In genomic region chr13:63409791-63410351, GRCh38 we compare ENCODE assay signal across 27 cellular contexts.
"Had no signal": no experiment of that assay in that cellular context is flagged by ENCODE, and none has a peak within 500 bp of the region (broad histone marks: within the 10 kb centered on the region; RNA-seq: fewer than 3 reads in every experiment).

No MANE protein-coding gene starts in this region.

- H3K4me1 Mint-ChIP-seq: activated CD4-positive, alpha-beta T cell treated with anti-CD3 and anti-CD28 coated beads, Interleukin-2, amount 10 ng/mL, durations not matched to agents 7 days and 5 days; activated naive CD4-positive, alpha-beta T cell treated with anti-CD3 and anti-CD28 coated beads, Interleukin-2, amount 50 U/mL, for 24 hours; natural killer cell; T-cell had no signal

- H3K9me3 ChIP-seq: gastroesophageal sphincter, upper lobe of right lung had no signal

- H3K27me3 ChIP-seq: gastroesophageal sphincter, spleen, upper lobe of right lung had no signal

- H3K36me3 Mint-ChIP-seq: activated naive CD4-positive, alpha-beta T cell treated with anti-CD3 and anti-CD28 coated beads, Interleukin-2, amount 50 U/mL, for 24 hours; brain; natural killer cell; T-cell had no signal

- H3K4me3 ChIP-seq: gastroesophageal sphincter, spleen, upper lobe of right lung had no signal

- H3K27ac ChIP-seq: gastroesophageal sphincter, spleen, upper lobe of right lung, WERI-Rb-1 had no signal

- H3K4me1 ChIP-seq: spleen, upper lobe of right lung had no signal

- H3K27me3 Mint-ChIP-seq: activated CD4-positive, alpha-beta T cell treated with anti-CD3 and anti-CD28 coated beads, Interleukin-2, amount 10 ng/mL, durations not matched to agents 7 days and 5 days; activated CD8-positive, alpha-beta T cell treated with anti-CD3 and anti-CD28 coated beads for 36 hours; activated naive CD4-positive, alpha-beta T cell treated with anti-CD3 and anti-CD28 coated beads, Interleukin-2, amount 50 U/mL, for 24 hours; brain; dendritic cell treated with granulocyte-macrophage colony-stimulating factor and Interleukin-4, amounts not matched to agents 40 ng/mL and 50 ng/mL, for 4 days; T-cell had no signal

- DNase-seq: activated CD4-positive, alpha-beta T cell treated with anti-CD3 and anti-CD28 coated beads, Interleukin-2, amount 10 ng/mL, durations not matched to agents 7 days and 5 days; activated CD4-positive, CD25-positive, alpha-beta regulatory T cell treated with anti-CD3 and anti-CD28 coated beads, Interleukin-2, amount 50 U/mL, for 72 hours; activated CD8-positive, alpha-beta T cell treated with anti-CD3 and anti-CD28 coated beads for 36 hours; activated gamma-delta T cell; aorta; caudate nucleus; effector CD4-positive, alpha-beta T cell; erythroblast; head of caudate nucleus; hypothalamus; left ventricle myocardium superior; mammary epithelial cell; natural killer cell; retina; spleen; stimulated activated CD4-positive, alpha-beta T cell treated with anti-CD3 and anti-CD28 coated beads, Interleukin-4, amount 100 ng/mL, for 1 hour; stimulated activated naive CD4-positive, alpha-beta T cell treated with Interleukin-2 at 50 U/mL for 16 hours; T-cell; upper lobe of right lung; WERI-Rb-1 had no signal

- ATAC-seq: activated CD8-positive, alpha-beta T cell treated with anti-CD3 and anti-CD28 coated beads for 36 hours; gastroesophageal sphincter; left ventricle myocardium superior; natural killer cell; T-cell; upper lobe of right lung had no signal

- H3K27ac Mint-ChIP-seq: activated CD4-positive, alpha-beta T cell treated with anti-CD3 and anti-CD28 coated beads, Interleukin-2, amount 10 ng/mL, durations not matched to agents 7 days and 5 days; activated CD8-positive, alpha-beta T cell treated with anti-CD3 and anti-CD28 coated beads for 36 hours; activated naive CD4-positive, alpha-beta T cell treated with anti-CD3 and anti-CD28 coated beads, Interleukin-2, amount 50 U/mL, for 24 hours; activated T-helper 1 cell treated with anti-CD3 and anti-CD28 coated beads, Interleukin-12 subunit alpha, Interleukin-12 subunit beta, Interleukin-2, Interleukin-4 antibody, amounts not matched to agents 30 ng/mL and 10 ng/mL and 1 ng/mL, durations not matched to agents 14 hours and 24 hours and 36 hours; brain; dendritic cell treated with granulocyte-macrophage colony-stimulating factor and Interleukin-4, amounts not matched to agents 40 ng/mL and 50 ng/mL, for 4 days; natural killer cell; T-cell; T-helper 2 cell treated with Interferon-gamma antibody and Interleukin-4, amounts not matched to agents 5 μg/mL and 100 μg/mL, for 36 hours had no signal

- H3K36me3 ChIP-seq: gastroesophageal sphincter, spleen, upper lobe of right lung, WERI-Rb-1 had no signal

- H3K4me3 Mint-ChIP-seq: activated CD4-positive, alpha-beta T cell treated with anti-CD3 and anti-CD28 coated beads, Interleukin-2, amount 10 ng/mL, durations not matched to agents 7 days and 5 days; activated CD8-positive, alpha-beta T cell treated with anti-CD3 and anti-CD28 coated beads for 36 hours; activated naive CD4-positive, alpha-beta T cell treated with anti-CD3 and anti-CD28 coated beads, Interleukin-2, amount 50 U/mL, for 24 hours; activated T-helper 1 cell treated with anti-CD3 and anti-CD28 coated beads, Interleukin-12 subunit alpha, Interleukin-12 subunit beta, Interleukin-2, Interleukin-4 antibody, amounts not matched to agents 30 ng/mL and 10 ng/mL and 1 ng/mL, durations not matched to agents 14 hours and 24 hours and 36 hours; brain; dendritic cell treated with granulocyte-macrophage colony-stimulating factor and Interleukin-4, amounts not matched to agents 40 ng/mL and 50 ng/mL, for 4 days; mesothelial cell of epicardium; natural killer cell; T-cell; T-helper 2 cell treated with Interferon-gamma antibody and Interleukin-4, amounts not matched to agents 5 μg/mL and 100 μg/mL, for 36 hours had no signal
